ENCODE assay signal across 23 cellular contexts in genomic region chr15:45118996-45119395, GRCh38. TPM values are rescaled to one million over a fixed set of nuclear protein-coding genes. Genes with fewer than 3 reads are reported as not detected.
"Had no signal": no experiment of that assay in that cellular context is flagged by ENCODE, and none has a peak within 500 bp of the region (broad histone marks: within the 10 kb centered on the region; RNA-seq: fewer than 3 reads in every experiment).

No MANE protein-coding gene starts in this region.

- ATAC-seq: HepG2 had no signal

- H3K36me3 ChIP-seq: MG63 had no signal

- H3K4me3 ChIP-seq: MG63 had no signal

- DNase-seq: IMR-90, Karpas-422, KG1, MG63, NCI-H1092, NCI-H1105 treated with DMSO at 0.1 percent for 48 hours, NCI-H1417 treated with DMSO at 0.1 percent for 48 hours, NCI-H146, NCI-H1694 treated with DMSO at 0.1 percent for 48 hours, NCI-H1930, NCI-H2081, NCI-H2107, NCI-H2227 treated with DMSO at 0.1 percent for 48 hours, NCI-H524 treated with DMSO at 0.1 percent for 48 hours, NCI-H69, NCI-H774, RPMI8226, SHP77, SK-N-SH had no signal

- H3K9me3 ChIP-seq: MG63, SK-N-SH had no signal

RNA-seq across cellular contexts. Expression of gene DUOXA2, which starts 4.9 kb away (rescaled TPM):
- total RNA-seq: HepG2, HT1080, IMR-90, NCI-H460, SK-MEL-5 had no signal

RNA-seq across cellular contexts. Expression of gene DUOX2, which starts 5.0 kb away (rescaled TPM):
- total RNA-seq: HepG2, IMR-90 had no signal

RNA-seq across cellular contexts. Expression of gene DUOXA1, which starts 10.7 kb away (rescaled TPM):
- total RNA-seq: HepG2, IMR-90, SK-MEL-5 had no signal

RNA-seq across cellular contexts. Expression of gene DUOX1, which starts 10.8 kb away (rescaled TPM):
- total RNA-seq: HepG2, HT1080, IMR-90, NCI-H460, SK-MEL-5 had no signal
